In the genomic region with DNA sequence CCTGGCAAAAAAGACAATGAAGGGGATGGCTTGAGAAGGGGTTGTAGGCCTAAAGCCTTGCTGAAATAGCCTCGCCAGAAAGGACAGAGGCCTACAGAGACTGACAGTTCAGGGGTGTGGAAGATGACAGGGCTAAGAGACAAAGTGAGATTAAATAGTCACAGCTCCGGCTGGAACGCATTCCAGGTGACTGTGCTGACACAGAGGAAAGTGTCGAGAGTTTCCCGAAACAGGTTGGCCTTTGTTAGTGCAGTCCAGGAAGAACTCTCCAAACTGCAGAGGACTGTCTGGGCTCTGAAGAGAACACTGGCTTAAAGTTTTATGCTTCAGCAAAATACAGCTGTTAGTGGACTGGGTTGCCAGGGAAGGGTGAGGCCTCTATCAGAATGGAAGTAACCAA, we compare ENCODE assay signal across 18 cellular contexts. TPM values are rescaled to one million over a fixed set of nuclear protein-coding genes. Genes with fewer than 3 reads are reported as not detected.
DNase-seq lines count a peak whose midpoint lies in the region; ATAC-seq, FAIRE-seq and TF ChIP-seq lines count a peak whose summit lies in the region.
"Had no signal": no experiment of that assay in that cellular context is flagged by ENCODE, and none has a peak within 500 bp of the region (broad histone marks: within the 10 kb centered on the region; RNA-seq: fewer than 3 reads in every experiment).

No MANE protein-coding gene starts in this region.

- no peaks in the 10 kb centered on the region for H3K36me3 ChIP-seq in K562 (ENCODE audit: control insufficient read depth, insufficient read depth, low read length)
- no peaks in the 10 kb centered on the region for H3K36me3 ChIP-seq in smooth muscle cell (ENCODE audit: low read depth)
- H3K36me3 ChIP-seq: MG63, Peyer's patch had no signal

- TF ChIP-seq EP300 in K562 (IDR thresholded peaks at IDR 0.05; ENCODE audit: low read length): no peak

- H3K27ac ChIP-seq in K562 (ENCODE audit: extremely low read depth, low read depth, low read length) (no peak overlapping the region), smooth muscle cell (ENCODE audit: low read depth) (peak overlapping the region; percentile 36)
- H3K27ac ChIP-seq: Peyer's patch had no signal

- in situ Hi-C loops in K562 (cut with MboI): no loop called here

- intact Hi-C loops in K562 (cut with micrococcal nuclease): no loop called here

- no peaks in the 10 kb centered on the region for H3K9me1 ChIP-seq in K562 (ENCODE audit: control insufficient read depth, insufficient read depth, low read length)

- CTCF ChIA-PET in K562 (lab: Yijun Ruan, JAX; ENCODE audit: low intra/inter-chr PET ratio): no interaction called here

- TF ChIP-seq CTCF in K562 (IDR thresholded peaks at IDR 0.05 in 2 of 3, conservative IDR thresholded peaks at IDR 0.05 in 1 of 3; ENCODE audit: insufficient read depth in 2 of 3, low read depth in 1 of 3, low read length in 3 of 3) (no peak), smooth muscle cell (IDR thresholded peaks at IDR 0.05; ENCODE audit: borderline replicate concordance, insufficient read depth, poor library complexity, severe bottlenecking) (no peak)

- H4K20me1 ChIP-seq in K562 (replicated peaks; ENCODE audit: control insufficient read depth, insufficient read depth, low read length): no peaks in the 10 kb centered on the region
- H4K20me1 ChIP-seq in smooth muscle cell (ENCODE audit: low read depth): no peaks in the 10 kb centered on the region

- TF ChIP-seq RAD21 in K562 (CRISPR knock-in tag; conservative IDR thresholded peaks at IDR 0.05 in 1 of 2, IDR thresholded peaks at IDR 0.05 in 1 of 2): no peak

- H3F3A ChIP-seq in smooth muscle cell (ENCODE audit: low read depth): peaks cover 3% of the 10 kb centered on the region

- H3K27me3 ChIP-seq in K562 (ENCODE audit: control insufficient read depth in 2 of 2, insufficient read depth in 2 of 2, low read length in 2 of 2) (no peaks in the 10 kb centered on the region), smooth muscle cell (ENCODE audit: low read depth) (no peaks in the 10 kb centered on the region)
- H3K27me3 ChIP-seq: MG63, Peyer's patch had no signal

- POLR2A ChIA-PET in K562 (lab: Yijun Ruan, JAX): interaction anchor here (1.5 kb wide), 1 partner anchor 21 kb away, joined by 4 read pairs; no protein-coding TSS in a partner anchor

- no peak overlapping the region for H3K9ac ChIP-seq in K562 (ENCODE audit: insufficient read depth in 1 of 2, low read depth in 2 of 2, low read length in 2 of 2)
- H3K9ac ChIP-seq in smooth muscle cell (ENCODE audit: low read depth): no peak overlapping the region

- 51% methylated on average over 5 of the region's 5 CpGs for WGBS in K562 (ENCODE audit: insufficient coverage, low coverage, missing lambda C conversion rate)
- WGBS in smooth muscle cell (ENCODE audit: low lambda C conversion rate): 57% methylated on average over 5 of the region's 5 CpGs

- ATAC-seq in K562: peak; percentile 34; the same call in 2 of the 3 replicates
- ATAC-seq in esophagus mucosa: peak; percentile 89
- no peak for ATAC-seq in left lobe of liver

- H3K4me2 ChIP-seq in K562 (ENCODE audit: insufficient read depth, low read length) (no peak overlapping the region; the same call in 1 of the 2 replicates), smooth muscle cell (no peak overlapping the region)

- H2AFZ ChIP-seq in K562 (ENCODE audit: low read depth, low read length) (peak overlapping the region; percentile 61; the same call in 1 of the 2 replicates), smooth muscle cell (ENCODE audit: low read depth) (no peak overlapping the region)

- BruUV-seq in K562 (replicated peaks; lab: Mats Ljungman, UMichigan): no TSS peak

- DNase-seq in K562 (ENCODE audit: extremely low read depth in 1 of 4, low spot score in 3 of 4): no peak
- peak; percentile 65 for DNase-seq in islet precursor cell
- no peak for DNase-seq in smooth muscle cell (lab: John Stamatoyannopoulos, UW; ENCODE audit: unreplicated experiment)
- no peak for DNase-seq in activated gamma-delta T cell (lab: John Stamatoyannopoulos, UW)
- DNase-seq in left lobe of liver (ENCODE audit: low spot score): no peak
- DNase-seq in SKM-1 treated with dmso at 0.1 percent for 144 hours (lab: John Stamatoyannopoulos, UW; ENCODE audit: unreplicated experiment): no peak
- DNase-seq: COR-L47, HFFc6, Karpas-422, MG63, NCI-H1092, NCI-H146, NCI-H2081, NCI-H510A treated with DMSO at 0.1 percent for 48 hours, Peyer's patch, SHP77 had no signal

- H3K9me3 ChIP-seq in K562 (replicated peaks; ENCODE audit: control insufficient read depth, insufficient read depth, low read depth, low read length): no peaks in the 10 kb centered on the region
- no peaks in the 10 kb centered on the region for H3K9me3 ChIP-seq in smooth muscle cell (replicated peaks; ENCODE audit: low read depth)
- H3K9me3 ChIP-seq: MG63, Peyer's patch had no signal

- H3K4me1 ChIP-seq in K562 (replicated peaks in 1 of 2; ENCODE audit: control insufficient read depth in 2 of 2, insufficient read depth in 2 of 2, low read length in 2 of 2) (peaks cover 0 to 5% of the 10 kb centered on the region in 2 experiments; a peak in 2 of 5 replicates), smooth muscle cell (ENCODE audit: low read depth) (peaks cover 5% of the 10 kb centered on the region)
- H3K4me1 ChIP-seq: Peyer's patch had no signal

- H3K4me3 ChIP-seq in K562 (no peak overlapping the region), smooth muscle cell (no peak overlapping the region)
- H3K4me3 ChIP-seq: MG63, Peyer's patch had no signal

- no peaks in the 10 kb centered on the region for H3K79me2 ChIP-seq in K562 (ENCODE audit: control insufficient read depth, insufficient read depth, low read length)
- no peaks in the 10 kb centered on the region for H3K79me2 ChIP-seq in smooth muscle cell (ENCODE audit: low read depth)

- FAIRE-seq in K562 (lab: Jason Lieb, UNC): peak; percentile 72
- FAIRE-seq: H54 had no signal

- TF ChIP-seq POLR2A in K562 (conservative IDR thresholded peaks at IDR 0.05): no peak

TF ChIP-seq in K562, 482 proteins besides CTCF, POLR2A, EP300 and RAD21:
- TF ChIP-seq, protein P1, sequence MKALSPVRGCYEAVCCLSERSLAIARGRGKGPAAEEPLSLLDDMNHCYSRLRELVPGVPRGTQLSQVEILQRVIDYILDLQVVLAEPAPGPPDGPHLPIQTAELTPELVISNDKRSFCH (CRISPR knock-in tag; IDR thresholded peaks at IDR 0.05): no peak
- TF ChIP-seq, protein P1 (tag; IDR thresholded peaks at IDR 0.05): peak; percentile 80; the same call in 1 of the 2 replicates
- TF ChIP-seq, protein P2, sequence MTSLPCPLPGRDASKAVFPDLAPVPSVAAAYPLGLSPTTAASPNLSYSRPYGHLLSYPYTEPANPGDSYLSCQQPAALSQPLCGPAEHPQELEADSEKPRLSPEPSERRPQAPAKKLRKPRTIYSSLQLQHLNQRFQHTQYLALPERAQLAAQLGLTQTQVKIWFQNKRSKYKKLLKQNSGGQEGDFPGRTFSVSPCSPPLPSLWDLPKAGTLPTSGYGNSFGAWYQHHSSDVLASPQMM (CRISPR knock-in tag; IDR thresholded peaks at IDR 0.05): no peak

RNA-seq across cellular contexts. Expression of a gene that starts 52.8 kb away (rescaled TPM):
- 33.8 and 79.6 TPM in 2 replicates for total RNA-seq in K562 (2011; cell fraction: chromatin; rRNA removed; ENCODE audit: low replicate concordance)
- 12.7 and 20.7 TPM in 2 replicates for total RNA-seq in K562 (2011; cell fraction: nucleolus; rRNA removed)
- total RNA-seq in K562 (2011; cell fraction: nucleoplasm; rRNA removed): 26.4 and 52.7 TPM in 2 replicates
- total RNA-seq in K562 (2014; rRNA removed) (7.9 and 12.3 TPM in 2 replicates), K562 (2014; rRNA removed; fragmentation: Illumina TruSeq; extraction: Trizol) (25.6 and 27.9 TPM in 2 replicates), K562 (2015; rRNA removed; fragmentation: Illumina TruSeq; extraction: Trizol) (17.2 and 19.8 TPM in 2 replicates), K562 (2021) (19.3 and 22.5 TPM in 2 replicates), esophagus mucosa (8.2 TPM), smooth muscle cell (7.3 and 27.7 TPM in 2 replicates), left lobe of liver (2.0 TPM)
- polyA plus RNA-seq in K562 (2011; rRNA removed) (26.6 and 28.2 TPM in 2 replicates), K562 (2014; fragmentation: Illumina TruSeq; extraction: Trizol) (19.8 and 22.1 TPM in 2 replicates), K562 (2014; fragmentation: Nextera tagmentation; extraction: Ambion mirVana) (10 to 100 TPM; 27.1 to 32.8 TPM), K562 (2014; rRNA removed) (17.0 and 18.5 TPM in 2 replicates), smooth muscle cell (6.6 and 8.2 TPM in 2 replicates)
- 5.1 and 17.4 TPM in 2 replicates for polyA plus RNA-seq in K562 (2011; cell fraction: cytosol; rRNA removed)
- polyA plus RNA-seq in K562 (2011; cell fraction: nucleus; rRNA removed): 13.5 and 24.2 TPM in 2 replicates
- polyA plus RNA-seq in K562 (2012): 16.2 and 17.7 TPM in 2 replicates
- polyA minus RNA-seq in K562 (2011; rRNA and poly(A)+ RNA removed): 28.0 and 34.2 TPM in 2 replicates
- polyA minus RNA-seq in K562 (2011; cell fraction: cytosol; rRNA and poly(A)+ RNA removed): 7.4 and 9.9 TPM in 2 replicates
- 10.9 and 27.9 TPM in 2 replicates for polyA minus RNA-seq in K562 (2011; cell fraction: nucleus; rRNA and poly(A)+ RNA removed)

RNA-seq across cellular contexts. Expression of a gene that starts 52.9 kb away (rescaled TPM):
- total RNA-seq in K562 (2011; cell fraction: chromatin; rRNA removed; ENCODE audit: low replicate concordance): 68.9 and 113 TPM in 2 replicates
- 48.7 and 60.1 TPM in 2 replicates for total RNA-seq in K562 (2011; cell fraction: nucleolus; rRNA removed)
- total RNA-seq in K562 (2011; cell fraction: nucleoplasm; rRNA removed): 79.1 and 126 TPM in 2 replicates
- total RNA-seq in K562 (2014; rRNA removed): 68.1 and 71.1 TPM in 2 replicates
- 90.9 and 113 TPM in 2 replicates for total RNA-seq in K562 (2014; rRNA removed; fragmentation: Illumina TruSeq; extraction: Trizol)
- total RNA-seq in K562 (2015; rRNA removed; fragmentation: Illumina TruSeq; extraction: Trizol): 66.7 and 70.4 TPM in 2 replicates
- 57.0 and 65.2 TPM in 2 replicates for total RNA-seq in K562 (2021)
- polyA plus RNA-seq in K562 (2011; rRNA removed): 74.9 and 85.7 TPM in 2 replicates
- polyA plus RNA-seq in K562 (2011; cell fraction: cytosol; rRNA removed): 15.8 and 23.4 TPM in 2 replicates
- 45.5 and 71.8 TPM in 2 replicates for polyA plus RNA-seq in K562 (2011; cell fraction: nucleus; rRNA removed)
- 57.1 and 60.2 TPM in 2 replicates for polyA plus RNA-seq in K562 (2012)
- 79.2 and 83.3 TPM in 2 replicates for polyA plus RNA-seq in K562 (2014; fragmentation: Illumina TruSeq; extraction: Trizol)
- 10 to 100 TPM; 89.3 to 97.9 TPM for polyA plus RNA-seq in K562 (2014; fragmentation: Nextera tagmentation; extraction: Ambion mirVana)
- polyA plus RNA-seq in K562 (2014; rRNA removed): 72.0 and 82.2 TPM in 2 replicates
- 79.0 and 99.1 TPM in 2 replicates for polyA minus RNA-seq in K562 (2011; rRNA and poly(A)+ RNA removed)
- polyA minus RNA-seq in K562 (2011; cell fraction: cytosol; rRNA and poly(A)+ RNA removed): 29.9 and 36.9 TPM in 2 replicates
- 63.4 and 97.6 TPM in 2 replicates for polyA minus RNA-seq in K562 (2011; cell fraction: nucleus; rRNA and poly(A)+ RNA removed)
- total RNA-seq in esophagus mucosa: 9.7 TPM
- 8.2 and 9.1 TPM in 2 replicates for total RNA-seq in smooth muscle cell
- 8.1 and 8.8 TPM in 2 replicates for polyA plus RNA-seq in smooth muscle cell
- total RNA-seq in left lobe of liver: 0.18 TPM
